ENCODE assay signal across 8 cellular contexts in the genomic region with DNA sequence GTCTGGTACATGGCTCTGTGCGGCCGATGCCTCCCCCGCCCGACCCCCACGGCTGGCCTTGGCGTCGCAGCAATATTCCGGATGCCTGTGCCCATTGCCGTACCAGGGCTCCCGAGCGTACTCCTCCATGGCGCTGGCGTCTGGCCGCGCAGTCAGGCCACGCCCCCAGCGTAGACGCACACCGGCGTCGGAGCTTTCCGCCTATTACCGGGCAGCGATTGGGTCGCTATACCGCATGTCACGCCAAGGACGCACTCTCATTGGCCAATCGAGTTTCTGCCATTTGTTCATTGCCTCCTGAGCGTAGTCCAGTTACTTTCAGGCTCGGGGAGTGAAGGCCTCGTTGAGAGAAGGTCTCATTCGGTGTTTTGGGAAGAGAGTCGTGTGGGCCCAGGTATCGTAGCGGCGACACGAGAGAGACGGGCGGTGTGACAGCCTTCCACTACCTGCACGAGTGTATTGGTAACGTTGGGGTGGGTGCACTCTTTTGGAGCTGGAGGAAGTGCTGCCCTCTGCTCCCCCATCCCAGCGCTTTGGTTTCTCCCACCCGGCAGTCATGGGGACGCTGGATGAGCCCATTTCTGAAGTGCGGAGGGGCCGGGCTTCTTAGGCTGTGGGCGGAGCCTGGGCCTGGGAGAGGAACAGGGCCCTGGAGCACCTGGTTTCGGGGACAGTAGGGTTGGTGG. TPM values are rescaled to one million over a fixed set of nuclear protein-coding genes. Genes with fewer than 3 reads are reported as not detected.
DNase-seq lines count a peak whose midpoint lies in the region; ATAC-seq and TF ChIP-seq lines count a peak whose summit lies in the region.

A gene with protein sequence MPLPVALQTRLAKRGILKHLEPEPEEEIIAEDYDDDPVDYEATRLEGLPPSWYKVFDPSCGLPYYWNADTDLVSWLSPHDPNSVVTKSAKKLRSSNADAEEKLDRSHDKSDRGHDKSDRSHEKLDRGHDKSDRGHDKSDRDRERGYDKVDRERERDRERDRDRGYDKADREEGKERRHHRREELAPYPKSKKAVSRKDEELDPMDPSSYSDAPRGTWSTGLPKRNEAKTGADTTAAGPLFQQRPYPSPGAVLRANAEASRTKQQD (plus strand): TSS at position 310 of the 686 bp plus-strand sequence. CDS start 580 bp downstream, outside the sequence.
A gene (minus strand): TSS at position 148 of the 686 bp plus-strand sequence. CDS start 19 bp downstream, at position 129.

- peak; percentile 81 for DNase-seq in AG04449 (ENCODE audit: low read depth, low spot score)
- DNase-seq in NCI-H2227 treated with DMSO at 0.1 percent for 48 hours (lab: John Stamatoyannopoulos, UW) = peak; percentile 98
- peak; percentile 96 to 97 for DNase-seq in cardiac fibroblast (ENCODE audit: low read depth in 2 of 2)
- peak; percentile 78 for DNase-seq in iPS-NIHi7 (ENCODE audit: extremely low spot score)
- peak; percentile 73 for DNase-seq in smooth muscle cell (lab: John Stamatoyannopoulos, UW; ENCODE audit: unreplicated experiment)

- CTCF ChIA-PET in AG04449 (lab: Yijun Ruan, JAX) = no interaction called here

- peaks cover 5% of the 10 kb centered on the region for H3K4me1 ChIP-seq in smooth muscle cell (ENCODE audit: low read depth)

- H3K27ac ChIP-seq in smooth muscle cell (ENCODE audit: low read depth) = peak within 1 kb of the TSS; percentile 84

- H3F3A ChIP-seq in smooth muscle cell (ENCODE audit: low read depth) = no peaks in the 10 kb centered on the region

- peaks cover 5% of the 10 kb centered on the region for H4K20me1 ChIP-seq in smooth muscle cell (ENCODE audit: low read depth)

- no peak for TF ChIP-seq CTCF in AG04449 (IDR thresholded peaks at IDR 0.05; ENCODE audit: insufficient read depth, low read length, missing control alignments)
- TF ChIP-seq CTCF in WI38 (IDR thresholded peaks at IDR 0.05; ENCODE audit: low read depth, low read length) = no peak
- no peak for TF ChIP-seq CTCF in cardiac fibroblast (IDR thresholded peaks at IDR 0.05; ENCODE audit: low read depth, low read length)
- no peak for TF ChIP-seq CTCF in smooth muscle cell (IDR thresholded peaks at IDR 0.05; ENCODE audit: borderline replicate concordance, insufficient read depth, poor library complexity, severe bottlenecking)

- H3K9me3 ChIP-seq in smooth muscle cell (replicated peaks; ENCODE audit: low read depth) = no peaks in the 10 kb centered on the region

- no peaks in the 10 kb centered on the region for H3K36me3 ChIP-seq in smooth muscle cell (ENCODE audit: low read depth)

- no peak within 1 kb of the TSS for H2AFZ ChIP-seq in smooth muscle cell (ENCODE audit: low read depth)

- peak within 1 kb of the TSS; percentile 89 for H3K4me2 ChIP-seq in smooth muscle cell

- ATAC-seq in GM18907 (IDR thresholded peaks at IDR 0.05; ENCODE audit: unreplicated experiment) = peak; percentile 85
- ATAC-seq in HG03159 (IDR thresholded peaks at IDR 0.05; ENCODE audit: unreplicated experiment) = peak; percentile 78

- H3K4me3 ChIP-seq in AG04449 (ENCODE audit: low read depth, low read length) = peak within 1 kb of the TSS; percentile 77
- peak within 1 kb of the TSS; percentile 77 for H3K4me3 ChIP-seq in WI38 (ENCODE audit: low read depth, low read length)
- peak within 1 kb of the TSS; percentile 73 to 75 for H3K4me3 ChIP-seq in cardiac fibroblast (replicated peaks in 1 of 2; ENCODE audit: low read depth in 2 of 2, low read length in 2 of 2)
- H3K4me3 ChIP-seq in smooth muscle cell = peak within 1 kb of the TSS; percentile 67

- POLR2A ChIA-PET in AG04449 (lab: Yijun Ruan, JAX) = interaction anchor here (0.6 to 1.3 kb wide), 6 partner anchors 14 to 201 kb away, joined by 3 to 6 read pairs (median 3); a partner anchor contains a TSS

- peaks cover 3% of the 10 kb centered on the region for H3K79me2 ChIP-seq in smooth muscle cell (ENCODE audit: low read depth)

- H3K9ac ChIP-seq in smooth muscle cell (ENCODE audit: low read depth) = peak within 1 kb of the TSS; percentile 87

- 53% methylated on average over 47 of the region's 49 CpGs for WGBS in smooth muscle cell (ENCODE audit: low lambda C conversion rate)

- H3K27me3 ChIP-seq in smooth muscle cell (ENCODE audit: low read depth) = no peaks in the 10 kb centered on the region

RNA-seq across cellular contexts. Expression of the first gene that starts in this region (rescaled TPM):
- total RNA-seq in smooth muscle cell = 17.0 and 20.6 TPM in 2 replicates
- polyA plus RNA-seq in smooth muscle cell = 46.7 and 48.2 TPM in 2 replicates

RNA-seq across cellular contexts. Expression of the second gene that starts in this region (rescaled TPM):
- 68.6 and 78.8 TPM in 2 replicates for total RNA-seq in smooth muscle cell
- polyA plus RNA-seq in smooth muscle cell = 134 and 141 TPM in 2 replicates

Comparison
In these comparisons a context has a peak if more than half of its experiments do, and no peak if none do; other contexts are left out.
1. Peak in every context shown above with its lines: DNase-seq, ATAC-seq, H3K4me3 ChIP-seq and H3K27ac ChIP-seq.